Comparison of ENCODE assay signal across 9 cellular contexts in the genomic region with DNA sequence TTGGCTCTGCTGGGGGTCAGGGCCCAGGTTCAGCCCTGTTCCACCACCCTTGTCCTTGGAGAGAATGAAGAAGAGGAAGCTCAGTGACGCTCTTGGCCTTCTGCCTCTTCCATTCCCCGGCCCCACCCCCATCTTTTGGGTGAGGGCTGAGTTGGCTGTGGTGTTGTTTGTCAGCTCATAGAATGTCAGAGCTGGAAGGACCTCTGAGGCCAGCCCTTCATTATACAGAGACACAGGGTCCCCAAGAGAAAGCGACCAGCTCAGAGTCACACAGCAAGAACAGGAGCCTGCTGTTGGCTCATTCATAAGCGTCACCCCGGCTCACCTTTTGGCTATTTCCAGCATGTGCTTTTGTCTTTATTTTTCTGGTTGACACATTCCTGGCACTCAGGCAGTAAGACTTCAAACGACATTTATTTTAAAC.
DNase-seq lines count a peak whose midpoint lies in the region; ATAC-seq, FAIRE-seq and TF ChIP-seq lines count a peak whose summit lies in the region.
"Had no signal": no experiment of that assay in that cellular context is flagged by ENCODE, and none has a peak within 500 bp of the region (broad histone marks: within the 10 kb centered on the region; RNA-seq: fewer than 3 reads in every experiment).

No MANE protein-coding gene starts in this region.

- CTCF ChIA-PET in IMR-90 (lab: Yijun Ruan, JAX), result no interaction called here
- CTCF ChIA-PET in activated B cell treated with CpG ODN at 0.5 μM for 24 hours (lab: Charles Lee), result no interaction called here
- CTCF ChIA-PET in PC-9 (lab: Charles Lee), result no interaction called here

- no peak overlapping the region for H3K4me2 ChIP-seq in IMR-90 (ENCODE audit: low read depth, low read length)
- H3K4me2 ChIP-seq in keratinocyte (ENCODE audit: control insufficient read depth, extremely low read depth, insufficient read depth, low read depth, low read length), result no peak overlapping the region
- H3K4me2 ChIP-seq in PC-9, result no peak overlapping the region

- no peaks in the 10 kb centered on the region for H3K9me3 Mint-ChIP-seq in activated B cell treated with CpG ODN at 0.5 μM for 24 hours
- H3K9me3 Mint-ChIP-seq in stimulated activated memory B cell treated with anti-CD40 and anti-IgM and Interleukin-4, amounts not matched to agents 10 μg/mL and 1 μg/mL and 100 μg/mL, for 72 hours, result no peaks in the 10 kb centered on the region

- no peaks in the 10 kb centered on the region for H3K79me2 ChIP-seq in keratinocyte (ENCODE audit: control insufficient read depth, insufficient read depth, low read length)
- H3K79me2 ChIP-seq in PC-9 (ENCODE audit: low read depth), result 0 out of 2 replicates have a peak, but pooled peaks cover 5% of the 10 kb centered on the region

- peak overlapping the region; percentile 40; the same call in 1 of the 2 replicates for H3K14ac ChIP-seq in IMR-90 (replicated peaks; ENCODE audit: low read depth, low read length)

- 0 out of 2 replicates have a peak overlapping the region, but pooled peaks have one; percentile 5 for H3K23ac ChIP-seq in IMR-90 (ENCODE audit: low read depth, low read length)

- dilution Hi-C loops in IMR-90 (cut with HindIII; ENCODE audit: low sequenced_read_pairs, unreplicated experiment) (no loop called here), keratinocyte (cut with MboI; ENCODE audit: extremely low pct_ligation_motif_present, low sequenced_read_pairs) (no loop called here)

- BruUV-seq in IMR-90 (replicated peaks; lab: Mats Ljungman, UMichigan) (no TSS peak), PC-9 (replicated peaks; lab: Mats Ljungman, UMichigan) (no TSS peak)

- no peak for FAIRE-seq in keratinocyte (lab: Jason Lieb, UNC)

- H2AK5ac ChIP-seq in IMR-90 (ENCODE audit: low read depth, low read length), result 0 out of 2 replicates have a peak overlapping the region, but pooled peaks have one; percentile 74

- intact Hi-C loops in IMR-90 (cut with micrococcal nuclease) (no loop called here), activated B cell treated with CpG ODN at 0.5 μM for 24 hours (cut with micrococcal nuclease) (no loop called here), PC-9 (cut with micrococcal nuclease; ENCODE audit: unreplicated experiment) (no loop called here)

- H2BK120ac ChIP-seq in IMR-90 (ENCODE audit: low read depth, low read length), result peak overlapping the region; percentile 50; the same call in 1 of the 2 replicates

- peaks cover 53 to 94% of the 10 kb centered on the region in 2 experiments for H3K79me1 ChIP-seq in IMR-90 (ENCODE audit: low read depth in 1 of 2, low read length in 2 of 2)

- whole genome bisulfite sequencing in IMR-90 (ENCODE audit: extremely low coverage in 2 of 2, insufficient read length in 1 of 2), 2 experiments, result 71% methylated on average over 3 of the region's 6 CpGs; no CpG with 5 or more reads in 1 of the 2 experiments

- no peak overlapping the region for H3K9ac ChIP-seq in IMR-90 (ENCODE audit: low read depth, low read length)
- no peak overlapping the region for H3K9ac ChIP-seq in keratinocyte (ENCODE audit: control insufficient read depth, extremely low read depth, insufficient read depth, low read length)

- in situ Hi-C loops in IMR-90 (cut with MboI; ENCODE audit: low sequenced_read_pairs), result no loop called here

- no peak for TF ChIP-seq POLR2A in IMR-90 (IDR thresholded peaks at IDR 0.05; ENCODE audit: low read depth, low read length)

- H3K4ac ChIP-seq in IMR-90 (ENCODE audit: low read depth, low read length), result peak overlapping the region; percentile 86

- H2BK20ac ChIP-seq in IMR-90 (ENCODE audit: low read depth, low read length), result peak overlapping the region; percentile 69

- H2AK9ac ChIP-seq in IMR-90 (replicated peaks; ENCODE audit: low read depth, low read length, poor library complexity), result peak overlapping the region; percentile 12

- H3K36me3 ChIP-seq in IMR-90 (ENCODE audit: control insufficient read depth, insufficient read depth, low read length) (peaks cover 89% of the 10 kb centered on the region), keratinocyte (ENCODE audit: control insufficient read depth in 2 of 2, extremely low read depth in 1 of 2, insufficient read depth in 2 of 2, low read length in 2 of 2) (peaks cover 47 to 70% of the 10 kb centered on the region in 2 experiments), PC-9 (ENCODE audit: low read depth) (peaks cover 42% of the 10 kb centered on the region)

- H3K4me1 Mint-ChIP-seq in activated B cell treated with CpG ODN at 0.5 μM for 24 hours, result peaks cover 6% of the 10 kb centered on the region
- H3K4me1 Mint-ChIP-seq in stimulated activated memory B cell treated with anti-CD40 and anti-IgM and Interleukin-4, amounts not matched to agents 10 μg/mL and 1 μg/mL and 100 μg/mL, for 72 hours, result peaks cover 22% of the 10 kb centered on the region

- peak overlapping the region; percentile 53 for H3K18ac ChIP-seq in IMR-90 (ENCODE audit: low read depth, low read length)

- H2BK5ac ChIP-seq in IMR-90 (ENCODE audit: low read depth, low read length, poor library complexity, severe bottlenecking), result peak overlapping the region; percentile 7

- ATAC-seq in IMR-90 (ENCODE audit: low read depth), result peak; percentile 1; the same call in 1 of the 2 replicates
- no peak for ATAC-seq in activated B cell treated with CpG ODN at 0.5 μM for 24 hours (ENCODE audit: low read depth)
- ATAC-seq in stimulated activated memory B cell treated with anti-CD40 and anti-IgM and Interleukin-4, amounts not matched to agents 10 μg/mL and 1 μg/mL and 100 μg/mL, for 72 hours, result no peak

- peak overlapping the region; percentile 69 for H3K27ac ChIP-seq in IMR-90 (ENCODE audit: insufficient read depth, low read length)
- peak overlapping the region; percentile 17 for H3K27ac ChIP-seq in keratinocyte (ENCODE audit: control insufficient read depth, insufficient read depth, low read length)
- no peak overlapping the region for H3K27ac ChIP-seq in PC-9
- H3K27ac ChIP-seq: epithelial cell of prostate had no signal

- peak overlapping the region; percentile 53; the same call in 1 of the 2 replicates for H4K91ac ChIP-seq in IMR-90 (ENCODE audit: insufficient read depth, low read depth, low read length)

- peaks cover 95% of the 10 kb centered on the region for H3K36me3 Mint-ChIP-seq in activated B cell treated with CpG ODN at 0.5 μM for 24 hours (ENCODE audit: low read depth)
- peaks cover 71% of the 10 kb centered on the region for H3K36me3 Mint-ChIP-seq in stimulated activated memory B cell treated with anti-CD40 and anti-IgM and Interleukin-4, amounts not matched to agents 10 μg/mL and 1 μg/mL and 100 μg/mL, for 72 hours

- peaks cover 35% of the 10 kb centered on the region; the same call in 1 of the 2 replicates for H3F3A ChIP-seq in PC-9 (ENCODE audit: insufficient read depth, low read depth)

- H3K4me3 Mint-ChIP-seq in activated B cell treated with CpG ODN at 0.5 μM for 24 hours, result no peak overlapping the region
- no peak overlapping the region for H3K4me3 Mint-ChIP-seq in stimulated activated memory B cell treated with anti-CD40 and anti-IgM and Interleukin-4, amounts not matched to agents 10 μg/mL and 1 μg/mL and 100 μg/mL, for 72 hours

- H4K8ac ChIP-seq in IMR-90 (ENCODE audit: low read depth in 2 of 2, low read length in 2 of 2), result peak overlapping the region; percentile 29 to 76; a peak in 3 of 4 replicates

- H2AFZ ChIP-seq in IMR-90 (replicated peaks; ENCODE audit: low read length, poor library complexity) (no peak overlapping the region), keratinocyte (ENCODE audit: control insufficient read depth, low read length) (no peak overlapping the region), PC-9 (no peak overlapping the region)

- no peaks in the 10 kb centered on the region for H3K27me3 Mint-ChIP-seq in activated B cell treated with CpG ODN at 0.5 μM for 24 hours
- H3K27me3 Mint-ChIP-seq in stimulated activated memory B cell treated with anti-CD40 and anti-IgM and Interleukin-4, amounts not matched to agents 10 μg/mL and 1 μg/mL and 100 μg/mL, for 72 hours, result no peaks in the 10 kb centered on the region

- TF ChIP-seq CTCF in IMR-90 (conservative IDR thresholded peaks at IDR 0.05; ENCODE audit: low read depth, low read length) (no peak), activated B cell treated with CpG ODN at 0.5 μM for 24 hours (IDR thresholded peaks at IDR 0.05) (no peak), keratinocyte (optimal IDR thresholded peaks at IDR 0.05 in 1 of 3, IDR thresholded peaks at IDR 0.05 in 1 of 3, conservative IDR thresholded peaks at IDR 0.05 in 1 of 3; ENCODE audit: extremely low read depth in 1 of 3, insufficient read depth in 2 of 3, low read length in 3 of 3) (no peak), PC-9 (conservative IDR thresholded peaks at IDR 0.05) (no peak)

- TF ChIP-seq RAD21 in IMR-90 (IDR thresholded peaks at IDR 0.05; ENCODE audit: low read length), result no peak

- peaks cover 57% of the 10 kb centered on the region for H3K9me1 ChIP-seq in IMR-90 (ENCODE audit: insufficient read depth, low read length)
- H3K9me1 ChIP-seq in keratinocyte (ENCODE audit: control insufficient read depth, extremely low read depth, insufficient read depth, low read length), result no peaks in the 10 kb centered on the region

- H3K9me2 ChIP-seq in PC-9 (ENCODE audit: insufficient read depth), result no peaks in the 10 kb centered on the region

- POLR2A ChIA-PET in IMR-90 (lab: Charles Lee; ENCODE audit: unreplicated experiment), result no interaction called here
- POLR2A ChIA-PET in activated B cell treated with CpG ODN at 0.5 μM for 24 hours (lab: Charles Lee), result interaction anchor here (0.6 to 1.5 kb wide), 2 partner anchors 22 to 85 kb away, joined by 4 to 7 read pairs; no protein-coding TSS in a partner anchor
- POLR2A ChIA-PET in PC-9 (lab: Charles Lee; ENCODE audit: unreplicated experiment), result no interaction called here

- H3K4me1 ChIP-seq in IMR-90 (ENCODE audit: control insufficient read depth, insufficient read depth, low read length), result peaks cover 53% of the 10 kb centered on the region
- H3K4me1 ChIP-seq in keratinocyte (ENCODE audit: control insufficient read depth, extremely low read depth, insufficient read depth, low read length), result peaks cover 11% of the 10 kb centered on the region
- no peaks in the 10 kb centered on the region for H3K4me1 ChIP-seq in PC-9 (replicated peaks; ENCODE audit: insufficient read depth)

- peak overlapping the region; percentile 17; the same call in 2 of the 3 replicates for H2BK15ac ChIP-seq in IMR-90 (ENCODE audit: low read depth, low read length)

- H3K27me3 ChIP-seq in IMR-90 (ENCODE audit: control insufficient read depth, insufficient read depth, low read length) (no peaks in the 10 kb centered on the region), keratinocyte (ENCODE audit: control insufficient read depth, extremely low read depth, insufficient read depth, low read length) (no peaks in the 10 kb centered on the region), PC-9 (ENCODE audit: insufficient read depth, low read depth) (no peaks in the 10 kb centered on the region)

- peak overlapping the region; percentile 16; the same call in 1 of the 2 replicates for H4K5ac ChIP-seq in IMR-90 (ENCODE audit: low read depth, low read length)

- DNase-seq in IMR-90 (no peak), activated B cell treated with CpG ODN at 0.5 μM for 24 hours (no peak), keratinocyte (ENCODE audit: low read depth, low spot score) (no peak), PC-9 (no peak), LoVo (ENCODE audit: low spot score) (no peak)
- no peak for DNase-seq in central memory CD4-positive, alpha-beta T cell
- DNase-seq: NCI-H1694 treated with DMSO at 0.1 percent for 48 hours had no signal

- H4K20me1 ChIP-seq in IMR-90 (ENCODE audit: insufficient read depth, low read length) (no peaks in the 10 kb centered on the region), keratinocyte (ENCODE audit: control insufficient read depth, extremely low read depth, insufficient read depth, low read length) (no peaks in the 10 kb centered on the region), PC-9 (ENCODE audit: insufficient read depth) (no peaks in the 10 kb centered on the region)

- H3K56ac ChIP-seq in IMR-90 (ENCODE audit: extremely low read depth, insufficient read depth, low read length), result no peak overlapping the region; the same call in 1 of the 2 replicates

- H3K27ac Mint-ChIP-seq in activated B cell treated with CpG ODN at 0.5 μM for 24 hours, result peak overlapping the region; percentile 50
- H3K27ac Mint-ChIP-seq in stimulated activated memory B cell treated with anti-CD40 and anti-IgM and Interleukin-4, amounts not matched to agents 10 μg/mL and 1 μg/mL and 100 μg/mL, for 72 hours, result peak overlapping the region; percentile 77

- H3K9me3 ChIP-seq in IMR-90 (ENCODE audit: control insufficient read depth, insufficient read depth, low read length) (no peaks in the 10 kb centered on the region), keratinocyte (ENCODE audit: control insufficient read depth, low read depth, low read length) (no peaks in the 10 kb centered on the region), PC-9 (ENCODE audit: insufficient read depth, low read depth) (no peaks in the 10 kb centered on the region)

- H3K4me3 ChIP-seq in IMR-90 (ENCODE audit: insufficient read depth, low read depth, low read length), result no peak overlapping the region
- H3K4me3 ChIP-seq in keratinocyte (ENCODE audit: control insufficient read depth in 2 of 3, extremely low read depth in 1 of 3, insufficient read depth in 2 of 3, low read depth in 1 of 3, low read length in 3 of 3), result no peak overlapping the region
- no peak overlapping the region for H3K4me3 ChIP-seq in PC-9
